ENCODE assay signal across 10 cellular contexts in genomic region chr7:19107392-19108147, GRCh38. TPM values are rescaled to one million over a fixed set of nuclear protein-coding genes. Genes with fewer than 3 reads are reported as not detected.
DNase-seq lines count a peak whose midpoint lies in the region; ATAC-seq and TF ChIP-seq lines count a peak whose summit lies in the region.
"Had no signal": no experiment of that assay in that cellular context is flagged by ENCODE, and none has a peak within 500 bp of the region (broad histone marks: within the 10 kb centered on the region; RNA-seq: fewer than 3 reads in every experiment).

No MANE protein-coding gene starts in this region.

- H3K9me3 Mint-ChIP-seq in type B pancreatic cell: peaks cover 4% of the 10 kb centered on the region
- no peaks in the 10 kb centered on the region for H3K9me3 Mint-ChIP-seq in stimulated activated naive CD8-positive, alpha-beta T cell treated with anti-CD3 and anti-CD28 coated beads, Interleukin-15, amount 100 ng/mL, for 72 hours

- peak overlapping the region in 1 of 3 experiments; percentile 8 for H3K4me3 ChIP-seq in mammary epithelial cell (replicated peaks in 1 of 3; ENCODE audit: insufficient read depth in 1 of 3, low read depth in 2 of 3, low read length in 3 of 3)
- H3K4me3 ChIP-seq in lower leg skin (ENCODE audit: low read depth, poor library complexity, severe bottlenecking): peak overlapping the region; percentile 6

- BruUV-seq in mammary epithelial cell (replicated peaks; lab: Mats Ljungman, UMichigan): no TSS peak

- H3K27me3 ChIP-seq in mammary epithelial cell (ENCODE audit: insufficient read depth, low read length): peaks cover 71% of the 10 kb centered on the region

- H3K79me2 ChIP-seq in mammary epithelial cell (ENCODE audit: insufficient read depth, low read length): no peaks in the 10 kb centered on the region

- peak overlapping the region; percentile 28 for H2AFZ ChIP-seq in mammary epithelial cell (ENCODE audit: low read depth, low read length)

- H3K4me2 ChIP-seq in mammary epithelial cell (ENCODE audit: insufficient read depth, low read depth, low read length): peak overlapping the region; percentile 39

- no peak for TF ChIP-seq CTCF in mammary epithelial cell (conservative IDR thresholded peaks at IDR 0.05 in 1 of 2, IDR thresholded peaks at IDR 0.05 in 1 of 2; ENCODE audit: extremely low read depth in 1 of 2, insufficient read depth in 1 of 2, low read depth in 1 of 2, low read length in 2 of 2)
- TF ChIP-seq CTCF in lower leg skin (IDR thresholded peaks at IDR 0.05): no peak
- TF ChIP-seq CTCF in type B pancreatic cell (conservative IDR thresholded peaks at IDR 0.05): no peak

- peaks cover 97% of the 10 kb centered on the region for H3K27me3 Mint-ChIP-seq in type B pancreatic cell
- H3K27me3 Mint-ChIP-seq in stimulated activated naive CD8-positive, alpha-beta T cell treated with anti-CD3 and anti-CD28 coated beads, Interleukin-15, amount 100 ng/mL, for 72 hours: peaks cover 95% of the 10 kb centered on the region

- H3K4me1 ChIP-seq in mammary epithelial cell (ENCODE audit: insufficient read depth, low read length): peaks cover 7% of the 10 kb centered on the region

- intact Hi-C loops in mammary epithelial cell (cut with micrococcal nuclease) (no loop called here), lower leg skin (cut with DNase I; ENCODE audit: low total_unique reads) (no loop called here)

- H3K36me3 Mint-ChIP-seq in type B pancreatic cell: peaks cover 12% of the 10 kb centered on the region

- H3K9ac ChIP-seq in mammary epithelial cell (ENCODE audit: insufficient read depth, low read length): no peak overlapping the region

- H3K36me3 ChIP-seq in mammary epithelial cell (ENCODE audit: insufficient read depth, low read length): no peaks in the 10 kb centered on the region

- peak overlapping the region; percentile 21 for H3K27ac Mint-ChIP-seq in type B pancreatic cell
- peak overlapping the region in 1 of 2 donors; percentile 34 for H3K27ac Mint-ChIP-seq in stimulated activated naive CD8-positive, alpha-beta T cell treated with anti-CD3 and anti-CD28 coated beads, Interleukin-15, amount 100 ng/mL, for 72 hours
- H3K27ac Mint-ChIP-seq: CD4-positive, alpha-beta memory T cell had no signal

- H4K20me1 ChIP-seq in mammary epithelial cell (ENCODE audit: insufficient read depth, low read length): no peaks in the 10 kb centered on the region

- CTCF ChIA-PET in mammary epithelial cell (lab: Charles Lee; ENCODE audit: low non-redundant PET): no interaction called here

- H3K4me1 Mint-ChIP-seq in type B pancreatic cell (ENCODE audit: unreplicated experiment): peaks cover 58% of the 10 kb centered on the region
- peaks cover 17% of the 10 kb centered on the region for H3K4me1 Mint-ChIP-seq in stimulated activated naive CD8-positive, alpha-beta T cell treated with anti-CD3 and anti-CD28 coated beads, Interleukin-15, amount 100 ng/mL, for 72 hours

- dilution Hi-C loops in mammary epithelial cell (cut with HindIII; ENCODE audit: low sequenced_read_pairs): no loop called here

- no peak overlapping the region for H3K27ac ChIP-seq in mammary epithelial cell (ENCODE audit: insufficient read depth, low read depth, low read length)

- TF ChIP-seq POLR2A in lower leg skin (IDR thresholded peaks at IDR 0.05): no peak

- in situ Hi-C loops in mammary epithelial cell (cut with MboI; ENCODE audit: low sequenced_read_pairs in 2 of 2): loop anchor here in 1 of 2 donors (25.0 kb wide), 1 partner anchor 555 kb away; no protein-coding TSS in a partner anchor

- DNase-seq in SIG-M5 treated with dmso at 0.1 percent for 504 hours (lab: John Stamatoyannopoulos, UW; ENCODE audit: unreplicated experiment) (peak; percentile 25), SIG-M5 (lab: John Stamatoyannopoulos, UW) (no peak), mammary epithelial cell (peak; percentile 21), lower leg skin (ENCODE audit: low spot score in 2 of 2) (peak; percentile 64 to 90), type B pancreatic cell (ENCODE audit: extremely low spot score, unreplicated experiment) (no peak), epidermal melanocyte (ENCODE audit: insufficient read length, low spot score) (no peak)
- no peak for DNase-seq in stimulated activated naive CD8-positive, alpha-beta T cell treated with anti-CD3 and anti-CD28 coated beads, Interleukin-15, amount 100 ng/mL, for 72 hours
- DNase-seq: CD4-positive, alpha-beta memory T cell had no signal

- H3K9me3 ChIP-seq in mammary epithelial cell (replicated peaks; ENCODE audit: insufficient read depth, low read length): no peaks in the 10 kb centered on the region

- peak overlapping the region; percentile 85 for H3K4me3 Mint-ChIP-seq in type B pancreatic cell
- no peak overlapping the region for H3K4me3 Mint-ChIP-seq in stimulated activated naive CD8-positive, alpha-beta T cell treated with anti-CD3 and anti-CD28 coated beads, Interleukin-15, amount 100 ng/mL, for 72 hours

- no peak for ATAC-seq in HG03108 (IDR thresholded peaks at IDR 0.05; ENCODE audit: unreplicated experiment)
- ATAC-seq in stimulated activated naive CD8-positive, alpha-beta T cell treated with anti-CD3 and anti-CD28 coated beads, Interleukin-15, amount 100 ng/mL, for 72 hours: no peak

- 11% methylated on average over 41 of the region's 45 CpGs for WGBS in mammary epithelial cell (ENCODE audit: low coverage, missing lambda C conversion rate)
- 2 to 3% methylated on average over 45 of the region's 45 CpGs for WGBS in lower leg skin, 2 donors

RNA-seq across cellular contexts. Expression of gene TWIST1, which starts 9.9 kb away (rescaled TPM):
- 1 to 10 TPM; 2.3 TPM for total RNA-seq in mammary epithelial cell
- 1.6 TPM for polyA plus RNA-seq in mammary epithelial cell
- 0.36 TPM for polyA minus RNA-seq in mammary epithelial cell
- 10 to 100 TPM; 10.6 to 26.4 (median 19.7) TPM for total RNA-seq in lower leg skin
- 20.4 and 121 TPM in 2 replicates for total RNA-seq in type B pancreatic cell (ENCODE audit: low replicate concordance)
- total RNA-seq: CD4-positive, alpha-beta memory T cell had no signal
- polyA plus RNA-seq: CD4-positive, alpha-beta memory T cell had no signal

RNA-seq across cellular contexts. Expression of gene FERD3L, which starts 37.7 kb away (rescaled TPM):
- total RNA-seq in mammary epithelial cell: not detected
- not detected for polyA plus RNA-seq in mammary epithelial cell
- not detected for polyA minus RNA-seq in mammary epithelial cell
- total RNA-seq in lower leg skin: not detected
- not detected in 2 replicates for total RNA-seq in type B pancreatic cell (ENCODE audit: low replicate concordance)
- total RNA-seq: CD4-positive, alpha-beta memory T cell; HT1080 had no signal
- polyA plus RNA-seq: CD4-positive, alpha-beta memory T cell had no signal

Comparison
In these comparisons a context has a peak if more than half of its experiments do, and no peak if none do; other contexts are left out.
1. DNase-seq: peak in SIG-M5 treated with dmso at 0.1 percent for 504 hours (single experiment), mammary epithelial cell (single experiment) and lower leg skin (2 of 2); none in SIG-M5 (single experiment), type B pancreatic cell (single experiment), epidermal melanocyte (single experiment) and stimulated activated naive CD8-positive, alpha-beta T cell treated with anti-CD3 and anti-CD28 coated beads, Interleukin-15, amount 100 ng/mL, for 72 hours (0 of 2).